Comparison of ENCODE assay signal across 8 cellular contexts in genomic region chr1:175887981-175888428, GRCh38.
DNase-seq lines count a peak whose midpoint lies in the region; ATAC-seq and TF ChIP-seq lines count a peak whose summit lies in the region.

No MANE protein-coding gene starts in this region.

- H3K4me3 ChIP-seq in body of pancreas, result no peak overlapping the region
- no peak overlapping the region for H3K4me3 ChIP-seq in iPS DF 6.9 (ENCODE audit: low read length)
- H3K4me3 ChIP-seq in spleen, result no peak overlapping the region

- no peak for TF ChIP-seq POLR2A in body of pancreas (IDR thresholded peaks at IDR 0.05)
- TF ChIP-seq POLR2A in spleen (IDR thresholded peaks at IDR 0.05), result no peak

- intact Hi-C loops in body of pancreas (cut with DNase I) (loop anchor here (10.0 kb wide), 1 partner anchor 513 kb away; no protein-coding TSS in a partner anchor), spleen (cut with DNase I; ENCODE audit: low total_unique reads) (no loop called here)

- H3K27ac ChIP-seq in body of pancreas (no peak overlapping the region), iPS DF 6.9 (ENCODE audit: low read length) (no peak overlapping the region), spleen (no peak overlapping the region)

- peak; percentile 46 to 74 (median 68) for TF ChIP-seq CTCF in body of pancreas (IDR thresholded peaks at IDR 0.05)
- peak in 10 of 11 experiments; percentile 21 to 74 (median 48) for TF ChIP-seq CTCF in spleen (IDR thresholded peaks at IDR 0.05 in 8 of 11, conservative IDR thresholded peaks at IDR 0.05 in 3 of 11)

- no peaks in the 10 kb centered on the region for H3K4me1 ChIP-seq in body of pancreas
- H3K4me1 ChIP-seq in iPS DF 6.9 (ENCODE audit: control insufficient read depth, insufficient read depth, low read length), result no peaks in the 10 kb centered on the region; the same call in 1 of the 2 replicates
- no peaks in the 10 kb centered on the region for H3K4me1 ChIP-seq in spleen

- no peaks in the 10 kb centered on the region for H3K36me3 ChIP-seq in body of pancreas (replicated peaks in 1 of 2; ENCODE audit: insufficient read depth in 1 of 2, low read depth in 2 of 2)
- H3K36me3 ChIP-seq in iPS DF 6.9 (ENCODE audit: control insufficient read depth, insufficient read depth, low read length), result no peaks in the 10 kb centered on the region
- H3K36me3 ChIP-seq in spleen, result no peaks in the 10 kb centered on the region

- peak; percentile 92 for ATAC-seq in GM19025 (IDR thresholded peaks at IDR 0.05; ENCODE audit: low read depth, unreplicated experiment)
- peak; percentile 88 for ATAC-seq in HG03354 (IDR thresholded peaks at IDR 0.05; ENCODE audit: poor library complexity, severe bottlenecking, unreplicated experiment)
- peak; percentile 77 for ATAC-seq in body of pancreas

- DNase-seq in D341Med (ENCODE audit: low spot score) (peak; percentile 87), NCI-H748 (lab: John Stamatoyannopoulos, UW; ENCODE audit: unreplicated experiment) (peak; percentile 35), body of pancreas (peak; percentile 61 to 70 (median 64)), iPS DF 6.9 (ENCODE audit: low read depth, low spot score) (peak; percentile 72), spleen (no peak), activated gamma-delta T cell treated with Interleukin-2 at 50 U/mL for 16 hours (no peak)

- H3K27me3 ChIP-seq in body of pancreas, result no peaks in the 10 kb centered on the region
- H3K27me3 ChIP-seq in iPS DF 6.9 (ENCODE audit: control insufficient read depth, insufficient read depth, low read length), result peaks cover 18% of the 10 kb centered on the region; the same call in 1 of the 2 replicates
- peaks cover 0 to 14% (median 0%) of the 10 kb centered on the region in 7 donors for H3K27me3 ChIP-seq in spleen (replicated peaks in 1 of 7)

- no peaks in the 10 kb centered on the region for H3K9me3 ChIP-seq in body of pancreas
- no peaks in the 10 kb centered on the region for H3K9me3 ChIP-seq in iPS DF 6.9 (ENCODE audit: control insufficient read depth, insufficient read depth, low read length)
- no peaks in the 10 kb centered on the region for H3K9me3 ChIP-seq in spleen

- 38 to 40% methylated on average over 16 to 17 of the region's 17 CpGs for WGBS in body of pancreas, 2 donors
- WGBS in iPS DF 6.9 (ENCODE audit: insufficient coverage, insufficient read length), result no CpG with 5 or more reads among the region's 17 CpGs
- 34 to 52% (median 43%) methylated on average over 17 of the region's 17 CpGs for WGBS in spleen, 5 donors

Comparison
In these comparisons a context has a peak if more than half of its experiments do, and no peak if none do; other contexts are left out.
1. DNase-seq: peak in D341Med (single experiment), NCI-H748 (single experiment), body of pancreas (4 of 4) and iPS DF 6.9 (single experiment); none in spleen (single experiment) and activated gamma-delta T cell treated with Interleukin-2 at 50 U/mL for 16 hours (single experiment).
2. Peak in every context shown above with its lines, with median percentiles within 50 percentile points of each other: ATAC-seq.